10 cellular contexts compared by ENCODE assay signal in genomic region chr20:23161244-23161875, GRCh38.
A peak's percentile ranks its signal among the peaks of the same experiment; 100 is the strongest.
DNase-seq lines count a peak whose midpoint lies in the region; ATAC-seq, FAIRE-seq and TF ChIP-seq lines count a peak whose summit lies in the region.
"Had no signal": no experiment of that assay in that cellular context is flagged by ENCODE, and none has a peak within 500 bp of the region (broad histone marks: within the 10 kb centered on the region; RNA-seq: fewer than 3 reads in every experiment).

No MANE protein-coding gene starts in this region.

- dilution Hi-C loops in endothelial cell of umbilical vein (cut with MboI; ENCODE audit: extremely low pct_ligation_motif_present, low sequenced_read_pairs): no loop called here

- H4K20me1 ChIP-seq in Loucy (ENCODE audit: insufficient read depth, low read length, poor library complexity, severe bottlenecking) (no peaks in the 10 kb centered on the region), endothelial cell of umbilical vein (replicated peaks; ENCODE audit: control insufficient read depth, extremely low read depth, insufficient read depth, low read length) (no peaks in the 10 kb centered on the region)

- peaks cover 27% of the 10 kb centered on the region for H3K4me1 ChIP-seq in Loucy (ENCODE audit: insufficient read depth, low read length, poor library complexity, severe bottlenecking)
- peaks cover 37% of the 10 kb centered on the region for H3K4me1 ChIP-seq in endothelial cell of umbilical vein (ENCODE audit: control insufficient read depth, extremely low read depth, insufficient read depth, low read length)
- H3K4me1 ChIP-seq in psoas muscle: peaks cover 46% of the 10 kb centered on the region
- H3K4me1 ChIP-seq: uterus had no signal

- H3K9me3 ChIP-seq in Loucy (ENCODE audit: insufficient read depth, low read depth, low read length): no peaks in the 10 kb centered on the region
- H3K9me3 ChIP-seq in endothelial cell of umbilical vein (replicated peaks; ENCODE audit: control insufficient read depth, insufficient read depth, low read length): no peaks in the 10 kb centered on the region
- H3K9me3 ChIP-seq in psoas muscle: no peaks in the 10 kb centered on the region
- H3K9me3 ChIP-seq: uterus had no signal

- in situ Hi-C loops in GM13976 (cut with MboI; ENCODE audit: low sequenced_read_pairs, unreplicated experiment): no loop called here

- no TSS peak for BruUV-seq in endothelial cell of umbilical vein (replicated peaks; lab: Mats Ljungman, UMichigan)

- no peak overlapping the region for H3K4me2 ChIP-seq in Loucy (ENCODE audit: low read depth, low read length, poor library complexity, severe bottlenecking)
- H3K4me2 ChIP-seq in endothelial cell of umbilical vein (ENCODE audit: insufficient read depth, low read length): no peak overlapping the region

- no peaks in the 10 kb centered on the region for H3K36me3 ChIP-seq in Loucy (ENCODE audit: insufficient read depth, low read length)
- no peaks in the 10 kb centered on the region for H3K36me3 ChIP-seq in endothelial cell of umbilical vein (ENCODE audit: control insufficient read depth in 2 of 2, extremely low read depth in 1 of 2, insufficient read depth in 2 of 2, low read length in 2 of 2)
- H3K36me3 ChIP-seq in psoas muscle (ENCODE audit: insufficient read depth in 1 of 2, low read depth in 1 of 2): no peaks in the 10 kb centered on the region
- H3K36me3 ChIP-seq: uterus had no signal

- WGBS in psoas muscle, 3 donors: 75 to 77% (median 76%) methylated on average over 17 of the region's 17 CpGs

- H3K27ac ChIP-seq in endothelial cell of umbilical vein (ENCODE audit: insufficient read depth, low read depth, low read length) (peak overlapping the region; percentile 49), psoas muscle (peak overlapping the region; percentile 48)

- TF ChIP-seq POLR2A in endothelial cell of umbilical vein (IDR thresholded peaks at IDR 0.05; ENCODE audit: low read depth, low read length): no peak

- H3K9me1 ChIP-seq in endothelial cell of umbilical vein (replicated peaks; ENCODE audit: control insufficient read depth, extremely low read depth, insufficient read depth, low read length): no peaks in the 10 kb centered on the region

- no peak for FAIRE-seq in endothelial cell of umbilical vein (lab: Jason Lieb, UNC)

- H2AFZ ChIP-seq in Loucy (ENCODE audit: low read length) (no peak overlapping the region), endothelial cell of umbilical vein (ENCODE audit: low read depth, low read length) (peak overlapping the region; percentile 20)

- H3K4me3 ChIP-seq in Loucy (ENCODE audit: low read length, poor library complexity, severe bottlenecking): no peak overlapping the region
- H3K4me3 ChIP-seq in endothelial cell of umbilical vein (replicated peaks in 1 of 3; ENCODE audit: insufficient read depth in 1 of 3, low read depth in 1 of 3, low read length in 3 of 3): no peak overlapping the region
- H3K4me3 ChIP-seq in psoas muscle: no peak overlapping the region
- H3K4me3 ChIP-seq: uterus had no signal

- ATAC-seq in psoas muscle: no peak

- H3F3A ChIP-seq in Loucy (ENCODE audit: low read depth): 0 out of 2 replicates have a peak, but pooled peaks cover 5% of the 10 kb centered on the region

- peak overlapping the region; percentile 11 for H3K9ac ChIP-seq in Loucy (ENCODE audit: low read depth, low read length, poor library complexity, severe bottlenecking)
- H3K9ac ChIP-seq in endothelial cell of umbilical vein (replicated peaks; ENCODE audit: extremely low read depth, insufficient read depth, low read length): no peak overlapping the region

- POLR2A ChIA-PET in endothelial cell of umbilical vein (lab: Charles Lee): no interaction called here

- H3K79me2 ChIP-seq in Loucy (ENCODE audit: insufficient read depth, low read length): no peaks in the 10 kb centered on the region
- H3K79me2 ChIP-seq in endothelial cell of umbilical vein (ENCODE audit: control insufficient read depth, insufficient read depth, low read length): no peaks in the 10 kb centered on the region

- no peak for TF ChIP-seq CTCF in GM13976 (IDR thresholded peaks at IDR 0.05; ENCODE audit: borderline replicate concordance, control extremely low read depth, extremely low read depth, insufficient read depth, missing control alignments)
- no peak for TF ChIP-seq CTCF in Loucy (conservative IDR thresholded peaks at IDR 0.05; ENCODE audit: low read length)
- TF ChIP-seq CTCF in endothelial cell of umbilical vein (IDR thresholded peaks at IDR 0.05; ENCODE audit: extremely low read depth in 1 of 2, insufficient read depth in 1 of 2, low read depth in 1 of 2, low read length in 2 of 2): no peak
- TF ChIP-seq CTCF in psoas muscle (IDR thresholded peaks at IDR 0.05): no peak

- H3K9me2 ChIP-seq in Loucy (replicated peaks; ENCODE audit: low read depth, low read length): no peaks in the 10 kb centered on the region

- DNase-seq in GM13976 (ENCODE audit: low spot score): peak; percentile 46
- DNase-seq in endothelial cell of umbilical vein (ENCODE audit: low read depth, low spot score): no peak
- no peak for DNase-seq in psoas muscle
- no peak for DNase-seq in H4 (ENCODE audit: low spot score)
- no peak for DNase-seq in GF-D8 (lab: John Stamatoyannopoulos, UW)
- DNase-seq in NCI-H1436 (lab: John Stamatoyannopoulos, UW): no peak
- DNase-seq in activated T-cell treated with anti-CD3 and anti-CD28 coated beads for 4 hours: no peak
- DNase-seq: activated CD4-positive, alpha-beta T cell treated with anti-CD3 and anti-CD28 coated beads, Interleukin-2, amount 50 U/mL, for 1 hour had no signal

- intact Hi-C loops in endothelial cell of umbilical vein (cut with micrococcal nuclease): no loop called here
- intact Hi-C loops in psoas muscle (cut with DNase I): no loop called here

- no peaks in the 10 kb centered on the region for H3K27me3 ChIP-seq in Loucy (ENCODE audit: insufficient read depth, low read length, poor library complexity, severe bottlenecking)
- H3K27me3 ChIP-seq in endothelial cell of umbilical vein (ENCODE audit: control insufficient read depth in 2 of 2, insufficient read depth in 2 of 2, low read length in 2 of 2): no peaks in the 10 kb centered on the region
- H3K27me3 ChIP-seq in psoas muscle (ENCODE audit: insufficient read depth in 3 of 3, low read length in 2 of 3): no peaks in the 10 kb centered on the region
- H3K27me3 ChIP-seq: uterus had no signal

- CTCF ChIA-PET in endothelial cell of umbilical vein (lab: Charles Lee): interaction anchor here (1.0 to 9.7 kb wide), 2 partner anchors 18 to 179 kb away, joined by 3 to 38 read pairs; no protein-coding TSS in a partner anchor

TF ChIP-seq in endothelial cell of umbilical vein, 7 proteins besides CTCF, POLR2A, EP300 and RAD21:
- no peak for TF ChIP-seq FOS (IDR thresholded peaks at IDR 0.05; ENCODE audit: borderline replicate concordance, insufficient read depth, low read length)
- TF ChIP-seq EZH2 (IDR thresholded peaks at IDR 0.05; ENCODE audit: borderline replicate concordance, low read depth, low read length, severe bottlenecking): no peak
- no peak for TF ChIP-seq MAX (IDR thresholded peaks at IDR 0.05; ENCODE audit: insufficient read depth, insufficient read length)
- no peak for TF ChIP-seq JUN (IDR thresholded peaks at IDR 0.05; ENCODE audit: borderline replicate concordance, insufficient read depth, insufficient read length, low read depth)
- no peak for TF ChIP-seq MYC (IDR thresholded peaks at IDR 0.05; ENCODE audit: low read depth, low read length)
- no peak for TF ChIP-seq GATA2 (IDR thresholded peaks at IDR 0.05; ENCODE audit: insufficient read depth, insufficient read length, low read depth, low read length)
- TF ChIP-seq POLR2AphosphoS5 (IDR thresholded peaks at IDR 0.05; ENCODE audit: insufficient read depth, low read depth, low read length): no peak
